9 cellular contexts compared by ENCODE assay signal in the genomic region with DNA sequence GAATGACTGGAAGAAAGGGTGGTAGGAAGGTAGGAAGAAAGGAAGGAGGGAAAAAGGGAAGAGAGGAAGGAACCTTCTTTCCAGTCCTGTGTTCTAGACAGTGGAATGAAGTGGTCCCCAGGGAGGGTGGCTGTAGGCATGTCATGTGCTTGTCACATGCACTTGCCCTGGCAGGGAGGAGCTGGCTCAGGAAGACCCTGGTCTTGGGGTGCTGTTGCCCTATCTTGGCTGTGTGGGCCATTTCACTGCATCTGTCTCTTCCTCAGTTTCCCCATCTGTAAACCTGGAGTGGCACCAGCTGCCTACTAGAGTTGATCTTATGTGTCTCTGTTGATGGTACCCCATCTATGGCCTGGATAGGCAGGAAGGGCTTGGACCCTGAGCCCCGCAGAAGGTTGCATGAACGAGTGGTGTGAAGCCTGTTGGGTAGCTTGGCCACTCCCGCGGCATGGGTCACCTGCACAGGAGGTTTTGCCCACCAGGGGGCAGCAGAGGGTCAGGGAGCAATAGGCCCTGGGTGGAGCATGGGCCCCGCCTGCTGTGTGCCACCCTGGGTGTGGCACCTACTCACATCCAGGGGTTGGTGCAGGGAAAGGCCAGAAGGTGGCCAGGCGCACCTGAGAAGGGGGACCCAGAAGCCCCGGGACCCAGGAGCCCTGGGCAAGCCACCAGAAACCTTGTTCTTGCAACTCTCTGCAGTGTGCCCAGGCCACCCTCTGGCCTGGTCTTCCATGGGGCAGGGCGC. TPM values are rescaled to one million over a fixed set of nuclear protein-coding genes. Genes with fewer than 3 reads are reported as not detected.
DNase-seq lines count a peak whose midpoint lies in the region; ATAC-seq and TF ChIP-seq lines count a peak whose summit lies in the region.
"Had no signal": no experiment of that assay in that cellular context is flagged by ENCODE, and none has a peak within 500 bp of the region (broad histone marks: within the 10 kb centered on the region; RNA-seq: fewer than 3 reads in every experiment).

No MANE protein-coding gene starts in this region.

- H3K27ac ChIP-seq in mesenchymal stem cell (ENCODE audit: low read length, poor library complexity, severe bottlenecking) = no peak overlapping the region

- DNase-seq in DMS114 treated with DMSO at 0.1 percent for 48 hours (lab: John Stamatoyannopoulos, UW; ENCODE audit: unreplicated experiment) = peak; percentile 2
- DNase-seq in NCI-H1092 treated with DMSO at 0.1 percent for 48 hours (lab: John Stamatoyannopoulos, UW) = peak; percentile 25
- DNase-seq in activated CD4-positive, alpha-beta T cell treated with anti-CD3 and anti-CD28 coated beads for 1 hour = peak; percentile 66
- DNase-seq in cerebellar cortex (ENCODE audit: low spot score) = peak; percentile 27
- DNase-seq in mesothelial cell of epicardium (ENCODE audit: low spot score in 2 of 2, unreplicated experiment in 2 of 2) = no peak
- peak; percentile 82 to 91 for DNase-seq in stimulated activated effector memory CD8-positive, alpha-beta T cell treated with anti-CD3 and anti-CD28 coated beads, Interleukin-12 subunit alpha, Interleukin-12 subunit beta, amount 100 ng/mL, for 72 hours (ENCODE audit: low spot score in 2 of 2)
- DNase-seq in mesenchymal stem cell = no peak

- no peak overlapping the region for H2BK12ac ChIP-seq in mesenchymal stem cell (ENCODE audit: low read length in 2 of 2)

- H3K9me3 ChIP-seq in mesenchymal stem cell (ENCODE audit: control insufficient read depth, low read length) = no peaks in the 10 kb centered on the region

- H3K4ac ChIP-seq in mesenchymal stem cell (ENCODE audit: low read depth in 1 of 2, low read length in 2 of 2) = no peak overlapping the region

- ATAC-seq in GM21723 (IDR thresholded peaks at IDR 0.05; ENCODE audit: unreplicated experiment) = peak; percentile 72
- ATAC-seq in stimulated activated effector memory CD8-positive, alpha-beta T cell treated with anti-CD3 and anti-CD28 coated beads, Interleukin-12 subunit alpha, Interleukin-12 subunit beta, amount 100 ng/mL, for 72 hours = peak; percentile 81

- H2BK5ac ChIP-seq in mesenchymal stem cell (ENCODE audit: low read depth, low read length, poor library complexity, severe bottlenecking) = no peak overlapping the region

- H4K8ac ChIP-seq in mesenchymal stem cell (ENCODE audit: low read length) = no peak overlapping the region

- no peak overlapping the region for H3K4me3 Mint-ChIP-seq in mesothelial cell of epicardium
- no peak overlapping the region for H3K4me3 Mint-ChIP-seq in stimulated activated effector memory CD8-positive, alpha-beta T cell treated with anti-CD3 and anti-CD28 coated beads, Interleukin-12 subunit alpha, Interleukin-12 subunit beta, amount 100 ng/mL, for 72 hours

- H3K4me2 ChIP-seq in mesenchymal stem cell (ENCODE audit: low read length, poor library complexity, severe bottlenecking) = no peak overlapping the region

- no peak overlapping the region for H2AK5ac ChIP-seq in mesenchymal stem cell (ENCODE audit: low read length, severe bottlenecking)

- H2BK120ac ChIP-seq in mesenchymal stem cell (ENCODE audit: low read depth, low read length) = no peak overlapping the region

- no peak overlapping the region for H3K27ac Mint-ChIP-seq in mesothelial cell of epicardium
- H3K27ac Mint-ChIP-seq in stimulated activated effector memory CD8-positive, alpha-beta T cell treated with anti-CD3 and anti-CD28 coated beads, Interleukin-12 subunit alpha, Interleukin-12 subunit beta, amount 100 ng/mL, for 72 hours = no peak overlapping the region

- H3K14ac ChIP-seq in mesenchymal stem cell (ENCODE audit: low read length in 2 of 2) = peak overlapping the region in 1 of 2 experiments; percentile 58

- H3K9me3 Mint-ChIP-seq in mesothelial cell of epicardium = no peaks in the 10 kb centered on the region
- no peaks in the 10 kb centered on the region for H3K9me3 Mint-ChIP-seq in stimulated activated effector memory CD8-positive, alpha-beta T cell treated with anti-CD3 and anti-CD28 coated beads, Interleukin-12 subunit alpha, Interleukin-12 subunit beta, amount 100 ng/mL, for 72 hours

- H3K4me1 Mint-ChIP-seq in mesothelial cell of epicardium = no peaks in the 10 kb centered on the region
- no peaks in the 10 kb centered on the region for H3K4me1 Mint-ChIP-seq in stimulated activated effector memory CD8-positive, alpha-beta T cell treated with anti-CD3 and anti-CD28 coated beads, Interleukin-12 subunit alpha, Interleukin-12 subunit beta, amount 100 ng/mL, for 72 hours

- WGBS in mesenchymal stem cell = 69% methylated on average over 8 of the region's 8 CpGs

- H3K23ac ChIP-seq in mesenchymal stem cell (ENCODE audit: low read length in 2 of 2) = no peak overlapping the region

- H3K4me3 ChIP-seq in mesenchymal stem cell (ENCODE audit: insufficient read depth in 1 of 2, low read depth in 1 of 2, low read length in 2 of 2) = no peak overlapping the region

- H4K91ac ChIP-seq in mesenchymal stem cell (ENCODE audit: low read length) = no peak overlapping the region

- peak overlapping the region in 1 of 2 experiments; percentile 23 for H3K18ac ChIP-seq in mesenchymal stem cell (ENCODE audit: low read depth in 1 of 2, low read length in 2 of 2)

- H3K27me3 Mint-ChIP-seq in mesothelial cell of epicardium (ENCODE audit: low read depth) = no peaks in the 10 kb centered on the region

- peak; percentile 66 for TF ChIP-seq CTCF in mesothelial cell of epicardium (IDR thresholded peaks at IDR 0.05; ENCODE audit: unreplicated experiment)

- peaks cover 3% of the 10 kb centered on the region for H3K4me1 ChIP-seq in mesenchymal stem cell (ENCODE audit: control insufficient read depth, insufficient read depth, low read depth, low read length)

- no peak overlapping the region for H2AFZ ChIP-seq in mesenchymal stem cell (ENCODE audit: low read depth, low read length)

- H3K36me3 ChIP-seq in mesenchymal stem cell (ENCODE audit: control insufficient read depth in 1 of 2, insufficient read depth in 2 of 2, low read depth in 1 of 2, low read length in 2 of 2) = peaks cover 0 to 61% of the 10 kb centered on the region in 2 experiments

- no peak overlapping the region for H3K9ac ChIP-seq in mesenchymal stem cell (ENCODE audit: low read length)

- H3K36me3 Mint-ChIP-seq in mesothelial cell of epicardium = no peaks in the 10 kb centered on the region
- no peaks in the 10 kb centered on the region for H3K36me3 Mint-ChIP-seq in stimulated activated effector memory CD8-positive, alpha-beta T cell treated with anti-CD3 and anti-CD28 coated beads, Interleukin-12 subunit alpha, Interleukin-12 subunit beta, amount 100 ng/mL, for 72 hours

- peaks cover 0 to 9% of the 10 kb centered on the region in 2 experiments for H3K27me3 ChIP-seq in mesenchymal stem cell (ENCODE audit: control insufficient read depth in 1 of 2, insufficient read depth in 1 of 2, low read length in 2 of 2)

- H2BK15ac ChIP-seq in mesenchymal stem cell (ENCODE audit: low read depth, poor library complexity, severe bottlenecking) = no peak overlapping the region

- no peaks in the 10 kb centered on the region for H3K79me1 ChIP-seq in mesenchymal stem cell (replicated peaks; ENCODE audit: low read length, poor library complexity, severe bottlenecking)

RNA-seq across cellular contexts. Expression of gene MEG3, which starts 25.1 kb away (rescaled TPM):
- total RNA-seq in mesothelial cell of epicardium = 0.18 TPM in 1 of 3 replicates, not detected in the others
- 0.12 TPM for polyA plus RNA-seq in mesenchymal stem cell (2013, experiment 1 of 2)
- 0.01 TPM for polyA plus RNA-seq in mesenchymal stem cell (2013, experiment 2 of 2)

RNA-seq across cellular contexts. Expression of gene RTL1, which starts 52.5 kb away (rescaled TPM):
- total RNA-seq in mesothelial cell of epicardium = 8.8 to 9.4 TPM (median 9.3 TPM) in 3 replicates
- polyA plus RNA-seq in mesenchymal stem cell (2013, experiment 1 of 2) = 0.07 TPM
- 0.04 TPM for polyA plus RNA-seq in mesenchymal stem cell (2013, experiment 2 of 2)
- total RNA-seq: RPMI7951 had no signal

Comparison
In these comparisons a context has a peak if more than half of its experiments do, and no peak if none do; other contexts are left out.
1. DNase-seq: peak in DMS114 treated with DMSO at 0.1 percent for 48 hours (single experiment), NCI-H1092 treated with DMSO at 0.1 percent for 48 hours (single experiment), activated CD4-positive, alpha-beta T cell treated with anti-CD3 and anti-CD28 coated beads for 1 hour (single experiment), cerebellar cortex (single experiment) and stimulated activated effector memory CD8-positive, alpha-beta T cell treated with anti-CD3 and anti-CD28 coated beads, Interleukin-12 subunit alpha, Interleukin-12 subunit beta, amount 100 ng/mL, for 72 hours (2 of 2); none in mesothelial cell of epicardium (0 of 2) and mesenchymal stem cell (single experiment).